In the genomic region with DNA sequence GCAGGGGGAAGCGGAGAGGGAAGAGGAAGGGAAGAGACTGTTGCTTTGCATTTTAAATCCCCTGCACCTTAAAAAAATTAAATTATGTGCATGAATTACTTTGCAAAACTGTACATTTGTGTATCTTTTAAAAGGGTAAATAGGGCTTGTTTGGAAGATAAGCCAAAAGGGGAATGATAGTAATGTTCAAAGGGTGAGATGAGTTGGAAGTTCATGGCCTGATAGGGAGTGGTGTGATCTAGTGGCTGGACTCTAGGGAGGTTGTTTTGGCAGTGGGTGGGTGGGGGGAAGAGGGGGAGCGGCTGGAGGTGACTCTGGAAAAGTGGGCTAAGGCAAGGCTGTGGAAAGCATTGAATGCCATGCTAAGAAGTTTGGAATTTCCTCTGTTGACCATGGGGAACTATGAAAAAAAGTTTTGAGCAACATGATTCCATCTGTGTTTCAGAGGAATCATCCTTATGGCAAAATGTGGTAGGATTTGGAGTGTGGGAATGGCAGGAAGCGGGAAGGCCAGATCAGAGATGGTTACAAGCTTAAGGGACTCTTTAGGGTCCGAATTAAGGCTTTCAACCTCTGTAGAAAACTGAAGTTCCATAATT, we compare ENCODE assay signal across 19 cellular contexts.
A peak's percentile ranks its signal among the peaks of the same experiment; 100 is the strongest.
DNase-seq lines count a peak whose midpoint lies in the region; ATAC-seq, FAIRE-seq and TF ChIP-seq lines count a peak whose summit lies in the region.
"Had no signal": no experiment of that assay in that cellular context is flagged by ENCODE, and none has a peak within 500 bp of the region (broad histone marks: within the 10 kb centered on the region; RNA-seq: fewer than 3 reads in every experiment).

No MANE protein-coding gene starts in this region.

- no peak for FAIRE-seq in RCC 7860 (lab: Jason Lieb, UNC)
- FAIRE-seq: frontal cortex had no signal

- H3K27me3 ChIP-seq in KMS-11 (ENCODE audit: insufficient read depth, low read depth) (no peaks in the 10 kb centered on the region), parathyroid adenoma (ENCODE audit: control insufficient read depth, insufficient read depth, low read length) (no peaks in the 10 kb centered on the region)
- H3K27me3 ChIP-seq: dorsolateral prefrontal cortex, tibial artery had no signal

- H4K20me1 ChIP-seq in KMS-11 (ENCODE audit: insufficient read depth): no peaks in the 10 kb centered on the region

- H2AFZ ChIP-seq in KMS-11 (ENCODE audit: low read depth) (no peak overlapping the region; the same call in 1 of the 2 replicates), parathyroid adenoma (no peak overlapping the region)

- ATAC-seq in HG03108 (IDR thresholded peaks at IDR 0.05; ENCODE audit: unreplicated experiment) (no peak), GM19035 (IDR thresholded peaks at IDR 0.05; ENCODE audit: unreplicated experiment) (no peak)
- ATAC-seq in stimulated activated naive CD8-positive, alpha-beta T cell treated with anti-CD3 and anti-CD28 coated beads, Interleukin-15, Interleukin-2, amounts not matched to agents 100 U/mL and 50 U/mL, for 24 hours: no peak
- ATAC-seq: CD8-positive, alpha-beta T cell; natural killer cell; stimulated activated naive B cell treated with anti-CD40 and anti-IgM and Interleukin-4, amounts not matched to agents 10 μg/mL and 1 μg/mL and 100 μg/mL, for 72 hours had no signal

- TF ChIP-seq CTCF in KMS-11 (conservative IDR thresholded peaks at IDR 0.05; ENCODE audit: low read depth, low read length): no peak
- TF ChIP-seq CTCF in fibroblast of mammary gland (conservative IDR thresholded peaks at IDR 0.05; ENCODE audit: control insufficient read depth, insufficient read depth, low read depth, low read length): no peak
- TF ChIP-seq CTCF in parathyroid adenoma (IDR thresholded peaks at IDR 0.05): no peak

- H3K4me3 ChIP-seq in KMS-11 (IDR thresholded peaks at IDR 0.05; ENCODE audit: insufficient read depth, low read depth, low read length): no peak overlapping the region
- no peak overlapping the region for H3K4me3 ChIP-seq in fibroblast of mammary gland (ENCODE audit: control insufficient read depth, low read depth, low read length)
- H3K4me3 ChIP-seq in parathyroid adenoma (ENCODE audit: low read depth, low read length): no peak overlapping the region
- H3K4me3 ChIP-seq: dorsolateral prefrontal cortex, SK-N-MC, tibial artery had no signal

- no peaks in the 10 kb centered on the region for H3K9me3 ChIP-seq in parathyroid adenoma (ENCODE audit: control insufficient read depth, low read length)
- H3K9me3 ChIP-seq: tibial artery had no signal

- DNase-seq in AG20443 (ENCODE audit: low spot score) (peak; percentile 39), fibroblast of mammary gland (ENCODE audit: low read depth) (peak; percentile 72), RCC 7860 (ENCODE audit: low spot score) (no peak)
- DNase-seq in stimulated activated naive CD8-positive, alpha-beta T cell treated with anti-CD3 and anti-CD28 coated beads, Interleukin-15, Interleukin-2, amounts not matched to agents 100 U/mL and 50 U/mL, for 24 hours: no peak
- DNase-seq: activated CD4-positive, alpha-beta T cell treated with anti-CD3 and anti-CD28 coated beads, Interleukin-2, amount 50 U/mL, for 48 hours; CD8-positive, alpha-beta T cell; DND-41; dorsolateral prefrontal cortex; natural killer cell; OCI-M1; stimulated activated CD4-positive, alpha-beta T cell treated with anti-CD3 and anti-CD28 coated beads, Interleukin-2, amount 100 ng/mL, for 24 hours; stimulated activated naive B cell treated with anti-CD40 and anti-IgM and Interleukin-4, amounts not matched to agents 10 μg/mL and 1 μg/mL and 100 μg/mL, for 72 hours; tibial artery had no signal

- H3K4me2 ChIP-seq in KMS-11 (peak overlapping the region; percentile 96; the same call in 1 of the 2 replicates), parathyroid adenoma (ENCODE audit: low read length) (no peak overlapping the region)

- H3K9ac ChIP-seq in KMS-11: no peak overlapping the region
- no peak overlapping the region for H3K9ac ChIP-seq in parathyroid adenoma

- no peaks in the 10 kb centered on the region for H3K79me2 ChIP-seq in KMS-11 (ENCODE audit: insufficient read depth, low read depth)
- no peaks in the 10 kb centered on the region for H3K79me2 ChIP-seq in parathyroid adenoma

- H3K4me1 ChIP-seq in KMS-11 (ENCODE audit: low read depth, poor library complexity, severe bottlenecking): peaks cover 75% of the 10 kb centered on the region
- peaks cover 29% of the 10 kb centered on the region for H3K4me1 ChIP-seq in parathyroid adenoma

- H3K36me3 ChIP-seq in KMS-11 (ENCODE audit: insufficient read depth) (no peaks in the 10 kb centered on the region), parathyroid adenoma (ENCODE audit: control insufficient read depth, insufficient read depth, low read length) (no peaks in the 10 kb centered on the region)
- H3K36me3 ChIP-seq: tibial artery had no signal

- H3K27ac ChIP-seq in KMS-11: peak overlapping the region; percentile 96; the same call in 1 of the 2 replicates
- H3K27ac ChIP-seq in parathyroid adenoma: peak overlapping the region; percentile 84
- H3K27ac ChIP-seq: dorsolateral prefrontal cortex, SK-N-MC had no signal

Comparison
In these comparisons a context has a peak if more than half of its experiments do, and no peak if none do; other contexts are left out.
1. DNase-seq: peak in AG20443 (single experiment) and fibroblast of mammary gland (single experiment); none in stimulated activated naive CD8-positive, alpha-beta T cell treated with anti-CD3 and anti-CD28 coated beads, Interleukin-15, Interleukin-2, amounts not matched to agents 100 U/mL and 50 U/mL, for 24 hours (single experiment) and RCC 7860 (single experiment).